ENCODE assay signal across 1 cellular context in genomic region chr6:3753228-3753795, GRCh38.
TF ChIP-seq lines count a peak whose summit lies in the region.

No MANE protein-coding gene starts in this region.

TF ChIP-seq in endothelial cell of umbilical vein, 7 proteins besides CTCF, POLR2A, EP300 and RAD21:
- TF ChIP-seq MYC (IDR thresholded peaks at IDR 0.05; ENCODE audit: low read depth, low read length) (no peak), GATA2 (IDR thresholded peaks at IDR 0.05; ENCODE audit: insufficient read depth, insufficient read length, low read depth, low read length) (no peak), MAX (IDR thresholded peaks at IDR 0.05; ENCODE audit: insufficient read depth, insufficient read length) (peak; percentile 13), EZH2 (IDR thresholded peaks at IDR 0.05; ENCODE audit: borderline replicate concordance, low read depth, low read length, severe bottlenecking) (no peak), FOS (IDR thresholded peaks at IDR 0.05; ENCODE audit: borderline replicate concordance, insufficient read depth, low read length) (peak; percentile 25), POLR2AphosphoS5 (IDR thresholded peaks at IDR 0.05; ENCODE audit: insufficient read depth, low read depth, low read length) (peak; percentile 57), JUN (IDR thresholded peaks at IDR 0.05; ENCODE audit: borderline replicate concordance, insufficient read depth, insufficient read length, low read depth) (peak; percentile 16)
